9 cellular contexts compared by ENCODE assay signal in genomic region chr16:68902376-68903345, GRCh38. TPM values are rescaled to one million over a fixed set of nuclear protein-coding genes. Genes with fewer than 3 reads are reported as not detected.
A peak's percentile ranks its signal among the peaks of the same experiment; 100 is the strongest.
DNase-seq lines count a peak whose midpoint lies in the region; ATAC-seq and TF ChIP-seq lines count a peak whose summit lies in the region.
"Had no signal": no experiment of that assay in that cellular context is flagged by ENCODE, and none has a peak within 500 bp of the region (broad histone marks: within the 10 kb centered on the region; RNA-seq: fewer than 3 reads in every experiment).

No MANE protein-coding gene starts in this region.

- no peak overlapping the region for H2BK12ac ChIP-seq in trophoblast cell (ENCODE audit: low read length)

- H3K79me1 ChIP-seq in trophoblast cell (ENCODE audit: low read length): no peaks in the 10 kb centered on the region

- POLR2A ChIA-PET in activated CD4-positive, alpha-beta T cell treated with anti-CD3 and anti-CD28 coated beads for 36 hours (lab: Charles Lee): interaction anchor here (0.7 kb wide), 1 partner anchor 28 kb away, joined by 3 read pairs; no protein-coding TSS in a partner anchor

- DNase-seq in activated CD4-positive, alpha-beta T cell treated with anti-CD3 and anti-CD28 coated beads for 36 hours: peak; percentile 30
- DNase-seq in activated CD4-positive, alpha-beta T cell treated with anti-CD3 and anti-CD28 coated beads for 1 hour: no peak
- DNase-seq in NCI-H1436 treated with DMSO at 0.1 percent for 48 hours (lab: John Stamatoyannopoulos, UW) (peak; percentile 82), fibroblast of villous mesenchyme (ENCODE audit: low read depth) (peak; percentile 62), trophoblast cell (peak; percentile 55 to 80), GOT3 (lab: John Stamatoyannopoulos, UW) (no peak)

- H3K4me2 ChIP-seq in trophoblast cell (ENCODE audit: low read length): no peak overlapping the region
- H3K4me2 ChIP-seq: BLaER1 had no signal

- no peak overlapping the region for H3K27ac Mint-ChIP-seq in activated CD4-positive, alpha-beta T cell treated with anti-CD3 and anti-CD28 coated beads for 36 hours

- peaks cover 29% of the 10 kb centered on the region for H3K36me3 Mint-ChIP-seq in activated CD4-positive, alpha-beta T cell treated with anti-CD3 and anti-CD28 coated beads for 36 hours (ENCODE audit: low read depth)

- H3K4me3 ChIP-seq in fibroblast of villous mesenchyme (ENCODE audit: low read depth, low read length) (no peak overlapping the region), trophoblast cell (ENCODE audit: low read depth, low read length) (no peak overlapping the region)
- H3K4me3 ChIP-seq: BLaER1 had no signal

- no CpG with 5 or more reads among the region's 6 CpGs for WGBS in trophoblast cell (ENCODE audit: extremely low coverage, insufficient coverage, insufficient read length)

- no peaks in the 10 kb centered on the region for H3K79me2 ChIP-seq in trophoblast cell (ENCODE audit: control insufficient read depth, insufficient read depth, low read length, poor library complexity)

- H2AFZ ChIP-seq in trophoblast cell (ENCODE audit: insufficient read depth, low read length, poor library complexity): no peak overlapping the region

- H3K4me3 Mint-ChIP-seq in activated CD4-positive, alpha-beta T cell treated with anti-CD3 and anti-CD28 coated beads for 36 hours: no peak overlapping the region

- ATAC-seq in activated CD4-positive, alpha-beta T cell treated with anti-CD3 and anti-CD28 coated beads for 36 hours: no peak
- peak; percentile 95 for ATAC-seq in SK-N-SH treated with all-trans-retinoic acid at 6 μM for 48 hours
- no peak for ATAC-seq in HG02798 (IDR thresholded peaks at IDR 0.05; ENCODE audit: poor library complexity, unreplicated experiment)

- H4K8ac ChIP-seq in trophoblast cell (ENCODE audit: low read depth, low read length): no peak overlapping the region

- intact Hi-C loops in activated CD4-positive, alpha-beta T cell treated with anti-CD3 and anti-CD28 coated beads for 36 hours (cut with DNase I, micrococcal nuclease): loop anchor here in 1 of 2 experiments (5.0 kb wide), 2 partner anchors 205 to 220 kb away; partner anchors contain the start of gene HAS3

- H3K27me3 ChIP-seq in trophoblast cell (ENCODE audit: insufficient read depth, low read length): no peaks in the 10 kb centered on the region
- H3K27me3 ChIP-seq: BLaER1 had no signal

- H3K27me3 Mint-ChIP-seq in activated CD4-positive, alpha-beta T cell treated with anti-CD3 and anti-CD28 coated beads for 36 hours: no peaks in the 10 kb centered on the region

- H3K9me3 ChIP-seq in trophoblast cell (ENCODE audit: insufficient read depth, low read depth, low read length): no peaks in the 10 kb centered on the region
- H3K9me3 ChIP-seq: BLaER1 had no signal

- peak; percentile 75 for TF ChIP-seq CTCF in fibroblast of villous mesenchyme (IDR thresholded peaks at IDR 0.05; ENCODE audit: insufficient read depth, low read depth, low read length)

- H4K12ac ChIP-seq in trophoblast cell (ENCODE audit: low read depth, low read length): no peak overlapping the region

- H4K91ac ChIP-seq in trophoblast cell (ENCODE audit: low read depth, low read length): no peak overlapping the region

- no peaks in the 10 kb centered on the region for H3K4me1 Mint-ChIP-seq in activated CD4-positive, alpha-beta T cell treated with anti-CD3 and anti-CD28 coated beads for 36 hours

- no peaks in the 10 kb centered on the region for H3K9me3 Mint-ChIP-seq in activated CD4-positive, alpha-beta T cell treated with anti-CD3 and anti-CD28 coated beads for 36 hours (ENCODE audit: low read depth)

- no peak overlapping the region for H3K9ac ChIP-seq in trophoblast cell (ENCODE audit: low read length)
- H3K9ac ChIP-seq: BLaER1 had no signal

- no peaks in the 10 kb centered on the region for H3K4me1 ChIP-seq in trophoblast cell (ENCODE audit: control insufficient read depth in 1 of 2, insufficient read depth in 2 of 2, low read length in 2 of 2)
- H3K4me1 ChIP-seq: BLaER1 had no signal

- no peak overlapping the region for H3K23ac ChIP-seq in trophoblast cell (ENCODE audit: low read length)

- H3K36me3 ChIP-seq in trophoblast cell (ENCODE audit: control insufficient read depth in 1 of 2, insufficient read depth in 2 of 2, low read length in 2 of 2): no peaks in the 10 kb centered on the region

- no peak overlapping the region for H2BK5ac ChIP-seq in trophoblast cell (ENCODE audit: low read depth, low read length, poor library complexity)

- H3K14ac ChIP-seq in trophoblast cell (ENCODE audit: low read length): no peak overlapping the region

- H3K18ac ChIP-seq in trophoblast cell (ENCODE audit: low read length): no peak overlapping the region

- H2AK5ac ChIP-seq in trophoblast cell (ENCODE audit: low read length): no peak overlapping the region

- CTCF ChIA-PET in activated CD4-positive, alpha-beta T cell treated with anti-CD3 and anti-CD28 coated beads for 36 hours (lab: Charles Lee): interaction anchor here (0.6 to 1.6 kb wide), 6 partner anchors 9 to 312 kb away, joined by 3 to 7 read pairs (median 4); no protein-coding TSS in a partner anchor

- H3K4ac ChIP-seq in trophoblast cell (ENCODE audit: low read depth, low read length): no peak overlapping the region

- H3K27ac ChIP-seq in trophoblast cell (ENCODE audit: low read depth, low read length): no peak overlapping the region
- H3K27ac ChIP-seq: BLaER1 had no signal

- H2BK120ac ChIP-seq in trophoblast cell (ENCODE audit: insufficient read depth, low read length, poor library complexity): no peak overlapping the region

TF ChIP-seq in SK-N-SH treated with all-trans-retinoic acid at 6 μM for 48 hours, 23 proteins besides CTCF, POLR2A, EP300 and RAD21:
- no peak for TF ChIP-seq PPARA (CRISPR knock-in tag; IDR thresholded peaks at IDR 0.05; ENCODE audit: borderline replicate concordance)
- TF ChIP-seq ZNF8 (CRISPR knock-in tag; IDR thresholded peaks at IDR 0.05): no peak
- TF ChIP-seq ZFP30 (CRISPR knock-in tag; IDR thresholded peaks at IDR 0.05): no peak
- TF ChIP-seq, protein P1, sequence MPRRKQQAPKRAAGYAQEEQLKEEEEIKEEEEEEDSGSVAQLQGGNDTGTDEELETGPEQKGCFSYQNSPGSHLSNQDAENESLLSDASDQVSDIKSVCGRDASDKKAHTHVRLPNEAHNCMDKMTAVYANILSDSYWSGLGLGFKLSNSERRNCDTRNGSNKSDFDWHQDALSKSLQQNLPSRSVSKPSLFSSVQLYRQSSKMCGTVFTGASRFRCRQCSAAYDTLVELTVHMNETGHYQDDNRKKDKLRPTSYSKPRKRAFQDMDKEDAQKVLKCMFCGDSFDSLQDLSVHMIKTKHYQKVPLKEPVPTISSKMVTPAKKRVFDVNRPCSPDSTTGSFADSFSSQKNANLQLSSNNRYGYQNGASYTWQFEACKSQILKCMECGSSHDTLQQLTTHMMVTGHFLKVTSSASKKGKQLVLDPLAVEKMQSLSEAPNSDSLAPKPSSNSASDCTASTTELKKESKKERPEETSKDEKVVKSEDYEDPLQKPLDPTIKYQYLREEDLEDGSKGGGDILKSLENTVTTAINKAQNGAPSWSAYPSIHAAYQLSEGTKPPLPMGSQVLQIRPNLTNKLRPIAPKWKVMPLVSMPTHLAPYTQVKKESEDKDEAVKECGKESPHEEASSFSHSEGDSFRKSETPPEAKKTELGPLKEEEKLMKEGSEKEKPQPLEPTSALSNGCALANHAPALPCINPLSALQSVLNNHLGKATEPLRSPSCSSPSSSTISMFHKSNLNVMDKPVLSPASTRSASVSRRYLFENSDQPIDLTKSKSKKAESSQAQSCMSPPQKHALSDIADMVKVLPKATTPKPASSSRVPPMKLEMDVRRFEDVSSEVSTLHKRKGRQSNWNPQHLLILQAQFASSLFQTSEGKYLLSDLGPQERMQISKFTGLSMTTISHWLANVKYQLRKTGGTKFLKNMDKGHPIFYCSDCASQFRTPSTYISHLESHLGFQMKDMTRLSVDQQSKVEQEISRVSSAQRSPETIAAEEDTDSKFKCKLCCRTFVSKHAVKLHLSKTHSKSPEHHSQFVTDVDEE (CRISPR knock-in tag; IDR thresholded peaks at IDR 0.05): no peak
- TF ChIP-seq TCF4 (CRISPR knock-in tag; IDR thresholded peaks at IDR 0.05; ENCODE audit: borderline replicate concordance): no peak
- TF ChIP-seq ZFP3 (CRISPR knock-in tag; IDR thresholded peaks at IDR 0.05): no peak
TF ChIP-seq in SK-N-SH treated with all-trans-retinoic acid at 6 μM for 48 hours: peak in this region for 0.

RNA-seq across cellular contexts. Expression of gene TANGO6, which starts 59.3 kb away (rescaled TPM):
- total RNA-seq in activated CD4-positive, alpha-beta T cell treated with anti-CD3 and anti-CD28 coated beads for 36 hours: 10 to 100 TPM; 29.7 to 31.2 TPM
- 26.4 and 37.1 TPM in 2 replicates for total RNA-seq in fibroblast of villous mesenchyme
- 3.1 and 3.6 TPM in 2 replicates for polyA plus RNA-seq in trophoblast cell (2013)

Comparison
In these comparisons a context has a peak if more than half of its experiments do, and no peak if none do; other contexts are left out.
1. DNase-seq: peak in activated CD4-positive, alpha-beta T cell treated with anti-CD3 and anti-CD28 coated beads for 36 hours (single experiment), NCI-H1436 treated with DMSO at 0.1 percent for 48 hours (single experiment), fibroblast of villous mesenchyme (single experiment) and trophoblast cell (2 of 2); none in activated CD4-positive, alpha-beta T cell treated with anti-CD3 and anti-CD28 coated beads for 1 hour (single experiment) and GOT3 (single experiment).